In the genomic region with DNA sequence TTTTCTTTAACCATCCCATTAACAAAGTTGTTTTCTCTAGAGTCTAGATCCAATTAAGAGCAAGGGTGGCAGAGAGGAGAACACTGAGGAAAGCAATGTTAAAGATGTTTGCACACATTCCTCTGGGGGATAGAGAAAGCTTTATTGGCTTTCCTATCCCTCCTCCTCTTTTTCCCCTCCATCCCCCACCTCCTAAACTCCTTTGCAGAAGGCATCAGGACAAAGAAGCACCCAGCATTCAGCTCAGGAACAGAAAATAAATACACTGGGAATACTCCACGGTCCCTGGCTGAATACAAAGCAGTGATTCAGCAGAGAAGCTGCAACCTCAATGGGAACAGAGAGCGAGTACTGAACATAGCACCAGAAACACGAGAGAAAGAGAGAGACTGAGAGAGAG, we compare ENCODE assay signal across 11 cellular contexts. TPM values are rescaled to one million over a fixed set of nuclear protein-coding genes. Genes with fewer than 3 reads are reported as not detected.
DNase-seq lines count a peak whose midpoint lies in the region; ATAC-seq and TF ChIP-seq lines count a peak whose summit lies in the region.
"Had no signal": no experiment of that assay in that cellular context is flagged by ENCODE, and none has a peak within 500 bp of the region (broad histone marks: within the 10 kb centered on the region; RNA-seq: fewer than 3 reads in every experiment).

No MANE protein-coding gene starts in this region.

- no peak for TF ChIP-seq POLR2A in tibial nerve (IDR thresholded peaks at IDR 0.05)

- H3K27ac ChIP-seq in angular gyrus (ENCODE audit: low read depth, low read length) = peak overlapping the region; percentile 85
- H3K27ac ChIP-seq in tibial nerve = peak overlapping the region in 3 of 4 donors; percentile 38 to 76 (median 63)
- H3K27ac ChIP-seq: vagina had no signal

- no peaks in the 10 kb centered on the region for H3K9me3 ChIP-seq in tibial nerve
- H3K9me3 ChIP-seq: vagina had no signal

- no peak for TF ChIP-seq CTCF in tibial nerve (IDR thresholded peaks at IDR 0.05)

- intact Hi-C loops in posterior vena cava (cut with DNase I) = no loop called here

- DNase-seq in NCI-H748 (lab: John Stamatoyannopoulos, UW; ENCODE audit: unreplicated experiment) (peak; percentile 39), NCI-H748 treated with DMSO at 0.1 percent for 48 hours (lab: John Stamatoyannopoulos, UW) (no peak), kidney glomerular epithelial cell (lab: John Stamatoyannopoulos, UW) (peak; percentile 23), tibial nerve (ENCODE audit: low spot score in 2 of 2) (no peak), ureter (ENCODE audit: low spot score) (no peak), posterior vena cava (ENCODE audit: low spot score) (no peak)
- DNase-seq: erythroblast, kidney had no signal

- TF ChIP-seq EP300 in tibial nerve (IDR thresholded peaks at IDR 0.05) = no peak

- WGBS in tibial nerve, 2 donors = 16 to 17% methylated on average over 3 of the region's 3 CpGs

- no peaks in the 10 kb centered on the region for H3K27me3 ChIP-seq in tibial nerve
- H3K27me3 ChIP-seq: vagina had no signal

- H3K4me1 ChIP-seq in tibial nerve = peaks cover 0 to 18% (median 0%) of the 10 kb centered on the region in 4 donors
- H3K4me1 ChIP-seq: vagina had no signal

- ATAC-seq in HG02852 (IDR thresholded peaks at IDR 0.05; ENCODE audit: unreplicated experiment) = no peak

- H3K36me3 ChIP-seq in tibial nerve = no peaks in the 10 kb centered on the region
- H3K36me3 ChIP-seq: vagina had no signal

- H3K4me3 ChIP-seq in tibial nerve = peak overlapping the region in 3 of 4 donors; percentile 4 to 28 (median 4)
- H3K4me3 ChIP-seq: vagina had no signal

RNA-seq across cellular contexts. Expression of gene LSAMP, which starts 21.9 kb away (rescaled TPM):
- total RNA-seq in tibial nerve (1 to 10 TPM; 3.6 to 6.1 (median 4.2) TPM), ureter (7.3 TPM), posterior vena cava (10 to 100 TPM in 1 of 2 donors, 1 to 10 TPM in 1; 3.7 to 11.9 TPM)

Comparison
In these comparisons a context has a peak if more than half of its experiments do, and no peak if none do; other contexts are left out.
1. DNase-seq: peak in NCI-H748 (single experiment) and kidney glomerular epithelial cell (single experiment); none in NCI-H748 treated with DMSO at 0.1 percent for 48 hours (single experiment), tibial nerve (0 of 2), ureter (single experiment) and posterior vena cava (single experiment).